In the genomic region with DNA sequence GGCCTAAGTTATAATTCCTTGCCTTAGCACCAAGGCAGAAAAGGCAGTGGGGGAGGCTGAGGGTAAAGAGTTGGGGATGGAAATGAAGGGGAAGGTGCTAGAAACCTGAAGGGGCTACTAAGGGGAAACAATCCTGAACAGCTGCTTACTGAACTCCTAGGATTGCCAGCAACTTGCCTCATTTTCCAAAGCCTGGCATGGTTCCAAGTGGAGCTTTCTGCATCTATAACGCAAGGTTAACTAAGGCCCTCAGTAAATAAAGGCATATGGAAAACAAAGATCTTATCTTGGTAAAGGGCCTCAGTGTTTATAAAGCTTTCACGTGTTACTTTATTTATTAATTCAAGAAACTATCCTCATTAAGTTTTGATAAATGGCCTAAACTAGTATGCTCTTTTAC, we compare ENCODE assay signal across 22 cellular contexts. TPM values are rescaled to one million over a fixed set of nuclear protein-coding genes. Genes with fewer than 3 reads are reported as not detected.
DNase-seq lines count a peak whose midpoint lies in the region; ATAC-seq and TF ChIP-seq lines count a peak whose summit lies in the region.
"Had no signal": no experiment of that assay in that cellular context is flagged by ENCODE, and none has a peak within 500 bp of the region (broad histone marks: within the 10 kb centered on the region; RNA-seq: fewer than 3 reads in every experiment).

No MANE protein-coding gene starts in this region.

- H3K9me2 ChIP-seq in hepatocyte (replicated peaks; ENCODE audit: insufficient read depth), result no peaks in the 10 kb centered on the region

- no peaks in the 10 kb centered on the region for H3K36me3 Mint-ChIP-seq in activated CD8-positive, alpha-beta T cell treated with anti-CD3 and anti-CD28 coated beads, Interleukin-2, amount 10 ng/mL, durations not matched to agents 7 days and 5 days (ENCODE audit: low read depth)
- H3K36me3 Mint-ChIP-seq: CD8-positive, alpha-beta T cell; natural killer cell had no signal

- H3K4me2 ChIP-seq in hepatocyte, result no peak overlapping the region
- H3K4me2 ChIP-seq: KMS-11 had no signal

- POLR2A ChIA-PET in activated CD8-positive, alpha-beta T cell treated with anti-CD3 and anti-CD28 coated beads, Interleukin-2, amount 10 ng/mL, durations not matched to agents 7 days and 5 days (lab: Charles Lee), result no interaction called here

- H2AFZ ChIP-seq in hepatocyte, result no peak overlapping the region

- peaks cover 9% of the 10 kb centered on the region for H3K4me1 ChIP-seq in hepatocyte (ENCODE audit: insufficient read depth)
- H3K4me1 ChIP-seq: ascending aorta, upper lobe of left lung had no signal

- no peaks in the 10 kb centered on the region for H3K36me3 ChIP-seq in hepatocyte (replicated peaks; ENCODE audit: insufficient read depth, low read depth)
- H3K36me3 ChIP-seq: ascending aorta, upper lobe of left lung had no signal

- H3K9me3 ChIP-seq in hepatocyte (ENCODE audit: low read depth), result no peaks in the 10 kb centered on the region
- H3K9me3 ChIP-seq: ascending aorta, upper lobe of left lung had no signal

- WGBS in hepatocyte (ENCODE audit: low lambda C conversion rate, missing lambda C conversion rate), result 24% methylated on average over 2 of the region's 2 CpGs

- H3K79me2 ChIP-seq in hepatocyte, result no peaks in the 10 kb centered on the region

- H3K4me3 Mint-ChIP-seq in activated CD8-positive, alpha-beta T cell treated with anti-CD3 and anti-CD28 coated beads, Interleukin-2, amount 10 ng/mL, durations not matched to agents 7 days and 5 days, result no peak overlapping the region
- H3K4me3 Mint-ChIP-seq: activated naive CD4-positive, alpha-beta T cell treated with anti-CD3 and anti-CD28 coated beads for 36 hours; CD8-positive, alpha-beta T cell; endodermal cell; natural killer cell; stimulated activated naive CD8-positive, alpha-beta T cell treated with anti-CD3 and anti-CD28 coated beads, Interleukin-15, amount 100 ng/mL, for 72 hours had no signal

- ATAC-seq in activated CD8-positive, alpha-beta T cell treated with anti-CD3 and anti-CD28 coated beads, Interleukin-2, amount 10 ng/mL, durations not matched to agents 7 days and 5 days, result no peak
- ATAC-seq: CD8-positive, alpha-beta T cell; natural killer cell; stimulated activated naive CD8-positive, alpha-beta T cell treated with anti-CD3 and anti-CD28 coated beads, Interleukin-15, amount 100 ng/mL, for 72 hours had no signal

- no peak overlapping the region for H3K27ac Mint-ChIP-seq in activated CD8-positive, alpha-beta T cell treated with anti-CD3 and anti-CD28 coated beads, Interleukin-2, amount 10 ng/mL, durations not matched to agents 7 days and 5 days
- H3K27ac Mint-ChIP-seq: activated naive CD4-positive, alpha-beta T cell treated with anti-CD3 and anti-CD28 coated beads for 36 hours; CD8-positive, alpha-beta T cell; endodermal cell; natural killer cell; stimulated activated naive CD8-positive, alpha-beta T cell treated with anti-CD3 and anti-CD28 coated beads, Interleukin-15, amount 100 ng/mL, for 72 hours had no signal

- CTCF ChIA-PET in activated CD8-positive, alpha-beta T cell treated with anti-CD3 and anti-CD28 coated beads, Interleukin-2, amount 10 ng/mL, durations not matched to agents 7 days and 5 days (lab: Charles Lee), result no interaction called here

- no peaks in the 10 kb centered on the region for H3K9me3 Mint-ChIP-seq in activated CD8-positive, alpha-beta T cell treated with anti-CD3 and anti-CD28 coated beads, Interleukin-2, amount 10 ng/mL, durations not matched to agents 7 days and 5 days (ENCODE audit: insufficient read depth)
- H3K9me3 Mint-ChIP-seq: activated naive CD4-positive, alpha-beta T cell treated with anti-CD3 and anti-CD28 coated beads for 36 hours; CD8-positive, alpha-beta T cell; endodermal cell; natural killer cell; stimulated activated naive CD8-positive, alpha-beta T cell treated with anti-CD3 and anti-CD28 coated beads, Interleukin-15, amount 100 ng/mL, for 72 hours had no signal

- no peak overlapping the region for H3K4me3 ChIP-seq in hepatocyte
- H3K4me3 ChIP-seq: ascending aorta, upper lobe of left lung had no signal

- no peaks in the 10 kb centered on the region for H3K27me3 ChIP-seq in hepatocyte
- H3K27me3 ChIP-seq: ascending aorta, upper lobe of left lung had no signal

- H3K4me1 Mint-ChIP-seq in activated CD8-positive, alpha-beta T cell treated with anti-CD3 and anti-CD28 coated beads, Interleukin-2, amount 10 ng/mL, durations not matched to agents 7 days and 5 days (ENCODE audit: low read depth), result no peaks in the 10 kb centered on the region
- H3K4me1 Mint-ChIP-seq: endodermal cell; natural killer cell; stimulated activated naive CD8-positive, alpha-beta T cell treated with anti-CD3 and anti-CD28 coated beads, Interleukin-15, amount 100 ng/mL, for 72 hours had no signal

- no peak overlapping the region for H3K27ac ChIP-seq in hepatocyte
- H3K27ac ChIP-seq: ascending aorta, KMS-11, upper lobe of left lung had no signal

- no peaks in the 10 kb centered on the region for H3K27me3 Mint-ChIP-seq in activated CD8-positive, alpha-beta T cell treated with anti-CD3 and anti-CD28 coated beads, Interleukin-2, amount 10 ng/mL, durations not matched to agents 7 days and 5 days (ENCODE audit: low read depth)
- H3K27me3 Mint-ChIP-seq: stimulated activated naive CD8-positive, alpha-beta T cell treated with anti-CD3 and anti-CD28 coated beads, Interleukin-15, amount 100 ng/mL, for 72 hours had no signal

- no peak for TF ChIP-seq CTCF in hepatocyte (IDR thresholded peaks at IDR 0.05; ENCODE audit: poor library complexity)

- peak; percentile 57 for DNase-seq in DMS153 (lab: John Stamatoyannopoulos, UW)
- DNase-seq in NCI-H146 (lab: John Stamatoyannopoulos, UW), result peak; percentile 63
- peak; percentile 4 for DNase-seq in NCI-H526 treated with DMSO at 0.1 percent for 48 hours (lab: John Stamatoyannopoulos, UW)
- peak; percentile 28 for DNase-seq in hepatocyte (ENCODE audit: low spot score)
- no peak for DNase-seq in activated CD8-positive, alpha-beta T cell treated with anti-CD3 and anti-CD28 coated beads, Interleukin-2, amount 10 ng/mL, durations not matched to agents 7 days and 5 days
- DNase-seq in NCI-H187 treated with DMSO at 0.1 percent for 48 hours (lab: John Stamatoyannopoulos, UW), result no peak
- DNase-seq in activated CD4-positive, CD25-positive, alpha-beta regulatory T cell (lab: John Stamatoyannopoulos, UW), result no peak
- no peak for DNase-seq in HuH-7.5 (ENCODE audit: low spot score)
- DNase-seq: activated naive CD4-positive, alpha-beta T cell treated with anti-CD3 and anti-CD28 coated beads for 36 hours; CD8-positive, alpha-beta T cell; endodermal cell; HCEC 1CT; hippocampal formation; mammary epithelial cell; natural killer cell; NCI-H1048; posterior cingulate gyrus; stimulated activated CD4-positive, alpha-beta T cell treated with anti-CD3 and anti-CD28 coated beads, Interleukin-1b, Interleukin-23, amount 100 ng/mL, for 48 hours; stimulated activated naive CD8-positive, alpha-beta T cell treated with anti-CD3 and anti-CD28 coated beads, Interleukin-15, amount 100 ng/mL, for 72 hours; upper lobe of left lung had no signal

- H4K20me1 ChIP-seq in hepatocyte (ENCODE audit: insufficient read depth, poor library complexity, severe bottlenecking), result no peaks in the 10 kb centered on the region

RNA-seq across cellular contexts. Expression of a gene that starts 10.9 kb away (rescaled TPM):
- total RNA-seq in hepatocyte, result 0.36 and 2.3 TPM in 2 replicates
- polyA plus RNA-seq in hepatocyte, result 0.22 TPM in 1 of 2 replicates, not detected in the other
- total RNA-seq in activated CD8-positive, alpha-beta T cell treated with anti-CD3 and anti-CD28 coated beads, Interleukin-2, amount 10 ng/mL, durations not matched to agents 7 days and 5 days, result not detected
- total RNA-seq: activated naive CD4-positive, alpha-beta T cell treated with anti-CD3 and anti-CD28 coated beads for 36 hours; ascending aorta; CD8-positive, alpha-beta T cell; endodermal cell; natural killer cell; upper lobe of left lung had no signal
- polyA plus RNA-seq: mammary epithelial cell had no signal

Comparison
In these comparisons a context has a peak if more than half of its experiments do, and no peak if none do; other contexts are left out.
1. DNase-seq: peak in DMS153 (single experiment), NCI-H146 (single experiment), NCI-H526 treated with DMSO at 0.1 percent for 48 hours (single experiment) and hepatocyte (single experiment); none in activated CD8-positive, alpha-beta T cell treated with anti-CD3 and anti-CD28 coated beads, Interleukin-2, amount 10 ng/mL, durations not matched to agents 7 days and 5 days (single experiment), NCI-H187 treated with DMSO at 0.1 percent for 48 hours (single experiment), activated CD4-positive, CD25-positive, alpha-beta regulatory T cell (0 of 4) and HuH-7.5 (single experiment).